In genomic region chr10:130110236-130111114, GRCh38 we compare ENCODE assay signal across 1 cellular context.
TF ChIP-seq lines count a peak whose summit lies in the region.

Gene C10orf143 (minus strand): TSS chr10:130110830. CDS start chr10:130110772, 58 bp downstream.

TF ChIP-seq in WTC11, 78 proteins besides CTCF, POLR2A, EP300 and RAD21 (continued from another document and continues in another):
- TF ChIP-seq ATF3 (CRISPR knock-in tag; conservative IDR thresholded peaks at IDR 0.05), result no peak
- no peak for TF ChIP-seq GRHL2 (CRISPR knock-in tag; IDR thresholded peaks at IDR 0.05; ENCODE audit: insufficient replicate concordance, severe bottlenecking)
- TF ChIP-seq ZNF138 (CRISPR knock-in tag; conservative IDR thresholded peaks at IDR 0.05), result peak; percentile 91; the same call in 1 of the 2 replicates
- TF ChIP-seq, protein P1, sequence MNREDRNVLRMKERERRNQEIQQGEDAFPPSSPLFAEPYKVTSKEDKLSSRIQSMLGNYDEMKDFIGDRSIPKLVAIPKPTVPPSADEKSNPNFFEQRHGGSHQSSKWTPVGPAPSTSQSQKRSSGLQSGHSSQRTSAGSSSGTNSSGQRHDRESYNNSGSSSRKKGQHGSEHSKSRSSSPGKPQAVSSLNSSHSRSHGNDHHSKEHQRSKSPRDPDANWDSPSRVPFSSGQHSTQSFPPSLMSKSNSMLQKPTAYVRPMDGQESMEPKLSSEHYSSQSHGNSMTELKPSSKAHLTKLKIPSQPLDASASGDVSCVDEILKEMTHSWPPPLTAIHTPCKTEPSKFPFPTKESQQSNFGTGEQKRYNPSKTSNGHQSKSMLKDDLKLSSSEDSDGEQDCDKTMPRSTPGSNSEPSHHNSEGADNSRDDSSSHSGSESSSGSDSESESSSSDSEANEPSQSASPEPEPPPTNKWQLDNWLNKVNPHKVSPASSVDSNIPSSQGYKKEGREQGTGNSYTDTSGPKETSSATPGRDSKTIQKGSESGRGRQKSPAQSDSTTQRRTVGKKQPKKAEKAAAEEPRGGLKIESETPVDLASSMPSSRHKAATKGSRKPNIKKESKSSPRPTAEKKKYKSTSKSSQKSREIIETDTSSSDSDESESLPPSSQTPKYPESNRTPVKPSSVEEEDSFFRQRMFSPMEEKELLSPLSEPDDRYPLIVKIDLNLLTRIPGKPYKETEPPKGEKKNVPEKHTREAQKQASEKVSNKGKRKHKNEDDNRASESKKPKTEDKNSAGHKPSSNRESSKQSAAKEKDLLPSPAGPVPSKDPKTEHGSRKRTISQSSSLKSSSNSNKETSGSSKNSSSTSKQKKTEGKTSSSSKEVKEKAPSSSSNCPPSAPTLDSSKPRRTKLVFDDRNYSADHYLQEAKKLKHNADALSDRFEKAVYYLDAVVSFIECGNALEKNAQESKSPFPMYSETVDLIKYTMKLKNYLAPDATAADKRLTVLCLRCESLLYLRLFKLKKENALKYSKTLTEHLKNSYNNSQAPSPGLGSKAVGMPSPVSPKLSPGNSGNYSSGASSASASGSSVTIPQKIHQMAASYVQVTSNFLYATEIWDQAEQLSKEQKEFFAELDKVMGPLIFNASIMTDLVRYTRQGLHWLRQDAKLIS (CRISPR knock-in tag; IDR thresholded peaks at IDR 0.05; ENCODE audit: borderline replicate concordance), result 0 out of 2 replicates have a peak, but pooled peaks have one; percentile 65
- no peak for TF ChIP-seq ZNF671 (CRISPR knock-in tag; IDR thresholded peaks at IDR 0.05)
- TF ChIP-seq ESRRA (CRISPR knock-in tag; IDR thresholded peaks at IDR 0.05; ENCODE audit: borderline replicate concordance), result no peak; the same call in 1 of the 2 replicates
- no peak for TF ChIP-seq ATF1 (CRISPR knock-in tag; IDR thresholded peaks at IDR 0.05)
- TF ChIP-seq MAX (CRISPR knock-in tag; IDR thresholded peaks at IDR 0.05), result peak; percentile 93
- no peak for TF ChIP-seq ZNF423 (CRISPR knock-in tag; IDR thresholded peaks at IDR 0.05)
- peak; percentile 71; the same call in 1 of the 2 replicates for TF ChIP-seq CREM (CRISPR knock-in tag; IDR thresholded peaks at IDR 0.05)
- peak; percentile 93 for TF ChIP-seq SP1 (CRISPR knock-in tag; conservative IDR thresholded peaks at IDR 0.05)
- no peak for TF ChIP-seq ATF2 (CRISPR knock-in tag; IDR thresholded peaks at IDR 0.05; ENCODE audit: borderline replicate concordance, low read depth)
- no peak for TF ChIP-seq CDX4 (CRISPR knock-in tag; IDR thresholded peaks at IDR 0.05; ENCODE audit: borderline replicate concordance)
- no peak for TF ChIP-seq ZNF317 (CRISPR knock-in tag; IDR thresholded peaks at IDR 0.05; ENCODE audit: borderline replicate concordance, low read depth)
- TF ChIP-seq GTF2I (CRISPR knock-in tag; conservative IDR thresholded peaks at IDR 0.05), result no peak
- 0 out of 2 replicates have a peak, but pooled peaks have one; percentile 64 for TF ChIP-seq ZBTB43 (CRISPR knock-in tag; IDR thresholded peaks at IDR 0.05)
- peak; percentile 59 for TF ChIP-seq ETV6 (CRISPR knock-in tag; IDR thresholded peaks at IDR 0.05)
- TF ChIP-seq TP53 (CRISPR knock-in tag; IDR thresholded peaks at IDR 0.05), result no peak; the same call in 1 of the 2 replicates
- peak; percentile 58; the same call in 1 of the 2 replicates for TF ChIP-seq JUN (CRISPR knock-in tag; IDR thresholded peaks at IDR 0.05)
- 0 out of 2 replicates have a peak, but pooled peaks have one; percentile 14 for TF ChIP-seq CREB1 (CRISPR knock-in tag; IDR thresholded peaks at IDR 0.05)
- no peak for TF ChIP-seq CBFB (CRISPR knock-in tag; IDR thresholded peaks at IDR 0.05; ENCODE audit: low read depth)
- no peak; the same call in 1 of the 2 replicates for TF ChIP-seq NR1H2 (CRISPR knock-in tag; IDR thresholded peaks at IDR 0.05)
- no peak for TF ChIP-seq NFE2L1 (CRISPR knock-in tag; IDR thresholded peaks at IDR 0.05)
- TF ChIP-seq ZNF396 (CRISPR knock-in tag; IDR thresholded peaks at IDR 0.05; ENCODE audit: borderline replicate concordance), result no peak
- TF ChIP-seq, protein P2, sequence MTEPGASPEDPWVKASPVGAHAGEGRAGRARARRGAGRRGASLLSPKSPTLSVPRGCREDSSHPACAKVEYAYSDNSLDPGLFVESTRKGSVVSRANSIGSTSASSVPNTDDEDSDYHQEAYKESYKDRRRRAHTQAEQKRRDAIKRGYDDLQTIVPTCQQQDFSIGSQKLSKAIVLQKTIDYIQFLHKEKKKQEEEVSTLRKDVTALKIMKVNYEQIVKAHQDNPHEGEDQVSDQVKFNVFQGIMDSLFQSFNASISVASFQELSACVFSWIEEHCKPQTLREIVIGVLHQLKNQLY (CRISPR knock-in tag; IDR thresholded peaks at IDR 0.05), result no peak
- TF ChIP-seq ZBTB21 (CRISPR knock-in tag; IDR thresholded peaks at IDR 0.05; ENCODE audit: borderline replicate concordance), result no peak
- peak; percentile 58; the same call in 1 of the 2 replicates for TF ChIP-seq E2F1 (CRISPR knock-in tag; IDR thresholded peaks at IDR 0.05)
- TF ChIP-seq ZNF416 (CRISPR knock-in tag; IDR thresholded peaks at IDR 0.05), result no peak
- TF ChIP-seq ELF4 (CRISPR knock-in tag; IDR thresholded peaks at IDR 0.05; ENCODE audit: low read depth), result no peak
- no peak for TF ChIP-seq EMX1 (CRISPR knock-in tag; IDR thresholded peaks at IDR 0.05)
- TF ChIP-seq, protein P3, sequence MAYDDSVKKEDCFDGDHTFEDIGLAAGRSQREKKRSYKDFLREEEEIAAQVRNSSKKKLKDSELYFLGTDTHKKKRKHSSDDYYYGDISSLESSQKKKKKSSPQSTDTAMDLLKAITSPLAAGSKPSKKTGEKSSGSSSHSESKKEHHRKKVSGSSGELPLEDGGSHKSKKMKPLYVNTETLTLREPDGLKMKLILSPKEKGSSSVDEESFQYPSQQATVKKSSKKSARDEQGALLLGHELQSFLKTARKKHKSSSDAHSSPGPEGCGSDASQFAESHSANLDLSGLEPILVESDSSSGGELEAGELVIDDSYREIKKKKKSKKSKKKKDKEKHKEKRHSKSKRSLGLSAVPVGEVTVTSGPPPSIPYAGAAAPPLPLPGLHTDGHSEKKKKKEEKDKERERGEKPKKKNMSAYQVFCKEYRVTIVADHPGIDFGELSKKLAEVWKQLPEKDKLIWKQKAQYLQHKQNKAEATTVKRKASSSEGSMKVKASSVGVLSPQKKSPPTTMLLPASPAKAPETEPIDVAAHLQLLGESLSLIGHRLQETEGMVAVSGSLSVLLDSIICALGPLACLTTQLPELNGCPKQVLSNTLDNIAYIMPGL (CRISPR knock-in tag; IDR thresholded peaks at IDR 0.05), result peak; percentile 82; the same call in 1 of the 2 replicates
- no peak for TF ChIP-seq RORB (CRISPR knock-in tag; IDR thresholded peaks at IDR 0.05)
- TF ChIP-seq, protein P4, sequence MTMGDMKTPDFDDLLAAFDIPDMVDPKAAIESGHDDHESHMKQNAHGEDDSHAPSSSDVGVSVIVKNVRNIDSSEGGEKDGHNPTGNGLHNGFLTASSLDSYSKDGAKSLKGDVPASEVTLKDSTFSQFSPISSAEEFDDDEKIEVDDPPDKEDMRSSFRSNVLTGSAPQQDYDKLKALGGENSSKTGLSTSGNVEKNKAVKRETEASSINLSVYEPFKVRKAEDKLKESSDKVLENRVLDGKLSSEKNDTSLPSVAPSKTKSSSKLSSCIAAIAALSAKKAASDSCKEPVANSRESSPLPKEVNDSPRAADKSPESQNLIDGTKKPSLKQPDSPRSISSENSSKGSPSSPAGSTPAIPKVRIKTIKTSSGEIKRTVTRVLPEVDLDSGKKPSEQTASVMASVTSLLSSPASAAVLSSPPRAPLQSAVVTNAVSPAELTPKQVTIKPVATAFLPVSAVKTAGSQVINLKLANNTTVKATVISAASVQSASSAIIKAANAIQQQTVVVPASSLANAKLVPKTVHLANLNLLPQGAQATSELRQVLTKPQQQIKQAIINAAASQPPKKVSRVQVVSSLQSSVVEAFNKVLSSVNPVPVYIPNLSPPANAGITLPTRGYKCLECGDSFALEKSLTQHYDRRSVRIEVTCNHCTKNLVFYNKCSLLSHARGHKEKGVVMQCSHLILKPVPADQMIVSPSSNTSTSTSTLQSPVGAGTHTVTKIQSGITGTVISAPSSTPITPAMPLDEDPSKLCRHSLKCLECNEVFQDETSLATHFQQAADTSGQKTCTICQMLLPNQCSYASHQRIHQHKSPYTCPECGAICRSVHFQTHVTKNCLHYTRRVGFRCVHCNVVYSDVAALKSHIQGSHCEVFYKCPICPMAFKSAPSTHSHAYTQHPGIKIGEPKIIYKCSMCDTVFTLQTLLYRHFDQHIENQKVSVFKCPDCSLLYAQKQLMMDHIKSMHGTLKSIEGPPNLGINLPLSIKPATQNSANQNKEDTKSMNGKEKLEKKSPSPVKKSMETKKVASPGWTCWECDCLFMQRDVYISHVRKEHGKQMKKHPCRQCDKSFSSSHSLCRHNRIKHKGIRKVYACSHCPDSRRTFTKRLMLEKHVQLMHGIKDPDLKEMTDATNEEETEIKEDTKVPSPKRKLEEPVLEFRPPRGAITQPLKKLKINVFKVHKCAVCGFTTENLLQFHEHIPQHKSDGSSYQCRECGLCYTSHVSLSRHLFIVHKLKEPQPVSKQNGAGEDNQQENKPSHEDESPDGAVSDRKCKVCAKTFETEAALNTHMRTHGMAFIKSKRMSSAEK (CRISPR knock-in tag; IDR thresholded peaks at IDR 0.05; ENCODE audit: borderline replicate concordance), result no peak
- TF ChIP-seq HMGA2 (CRISPR knock-in tag; IDR thresholded peaks at IDR 0.05), result no peak
- no peak for TF ChIP-seq SMAD3 (CRISPR knock-in tag; IDR thresholded peaks at IDR 0.05; ENCODE audit: borderline replicate concordance)
- peak; percentile 70; the same call in 1 of the 2 replicates for TF ChIP-seq USF1 (CRISPR knock-in tag; IDR thresholded peaks at IDR 0.05)
- no peak for TF ChIP-seq MXD4 (CRISPR knock-in tag; IDR thresholded peaks at IDR 0.05; ENCODE audit: borderline replicate concordance)
- TF ChIP-seq STAT6 (CRISPR knock-in tag; conservative IDR thresholded peaks at IDR 0.05; ENCODE audit: low read depth), result 0 out of 2 replicates have a peak, but pooled peaks have one; percentile 80
